21 cellular contexts compared by ENCODE assay signal in the genomic region with DNA sequence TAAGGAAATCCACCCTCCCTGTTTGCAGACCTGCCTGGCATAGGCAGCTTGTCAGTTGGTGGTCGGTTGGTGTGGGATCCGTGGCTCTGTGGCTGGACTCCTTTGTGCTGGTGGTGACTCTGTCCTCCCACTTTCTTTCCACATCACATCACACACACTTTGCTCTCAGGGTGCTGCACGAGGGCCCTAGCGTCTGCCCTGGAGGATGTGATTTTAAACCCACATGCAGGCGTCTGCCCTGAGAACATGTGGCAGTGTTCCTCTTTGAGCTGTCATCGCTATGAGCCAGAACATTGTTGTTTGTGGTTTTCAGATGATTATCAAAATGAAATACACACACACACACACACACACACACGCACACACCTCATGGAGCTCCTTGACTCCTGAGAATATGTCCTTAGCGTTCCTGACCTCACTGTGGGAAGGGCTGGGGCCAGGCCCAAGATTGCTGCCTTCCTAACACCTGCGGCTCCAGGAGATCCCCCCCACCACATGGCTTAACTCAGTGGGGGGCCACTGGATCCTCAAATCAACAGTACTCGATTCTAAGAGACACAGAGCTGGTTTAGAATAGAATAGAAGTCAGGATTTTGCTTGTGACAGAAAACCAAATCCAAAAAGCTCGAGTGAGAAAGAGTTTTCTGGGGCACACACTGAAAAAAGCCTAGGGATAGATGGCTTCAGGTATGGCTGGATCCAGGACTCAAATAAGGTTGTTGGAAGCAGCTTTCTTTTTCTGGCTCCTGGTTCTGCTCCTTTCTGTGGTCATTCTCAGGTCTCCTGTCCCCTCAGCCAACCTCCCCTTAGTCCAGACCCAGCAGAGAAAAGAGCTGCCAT. TPM values are rescaled to one million over a fixed set of nuclear protein-coding genes. Genes with fewer than 3 reads are reported as not detected.
DNase-seq lines count a peak whose midpoint lies in the region; ATAC-seq and TF ChIP-seq lines count a peak whose summit lies in the region.
"Had no signal": no experiment of that assay in that cellular context is flagged by ENCODE, and none has a peak within 500 bp of the region (broad histone marks: within the 10 kb centered on the region; RNA-seq: fewer than 3 reads in every experiment).

No MANE protein-coding gene starts in this region.

- H3K4me3 Mint-ChIP-seq in CD14-positive monocyte = no peak overlapping the region
- H3K4me3 Mint-ChIP-seq in HFFc6 = no peak overlapping the region
- H3K4me3 Mint-ChIP-seq in naive thymus-derived CD8-positive, alpha-beta T cell = no peak overlapping the region

- H3K4me1 Mint-ChIP-seq in CD14-positive monocyte (no peaks in the 10 kb centered on the region), HFFc6 (ENCODE audit: low read depth) (peaks cover 7% of the 10 kb centered on the region; the same call in 1 of the 2 replicates)
- peaks cover 8 to 24% (median 12%) of the 10 kb centered on the region in 4 donors for H3K4me1 Mint-ChIP-seq in naive thymus-derived CD8-positive, alpha-beta T cell

- intact Hi-C loops in CD14-positive monocyte (cut with micrococcal nuclease) = no loop called here
- intact Hi-C loops in Right ventricle myocardium inferior (cut with DNase I) = no loop called here

- DNase-seq in CD14-positive monocyte (ENCODE audit: low spot score) (peak; percentile 23), HFFc6 (peak; percentile 31), Right ventricle myocardium inferior (ENCODE audit: missing footprints) (no peak), NCI-H774 (lab: John Stamatoyannopoulos, UW) (no peak), NCI-H1105 (lab: John Stamatoyannopoulos, UW) (no peak)
- peak; percentile 26 to 39 for DNase-seq in activated T-cell treated with anti-CD3 and anti-CD28 coated beads, Interleukin-2, amount 50 U/mL, for 48 hours
- no peak for DNase-seq in naive thymus-derived CD8-positive, alpha-beta T cell
- DNase-seq: amniotic stem cell; esophagus squamous epithelium; left ventricle myocardium inferior; NCI-H1048; NCI-H526 treated with DMSO at 0.1 percent for 48 hours; occipital lobe; PC-3; stimulated activated CD4-positive, alpha-beta T cell treated with anti-CD3 and anti-CD28 coated beads, Interleukin-2, amount 100 ng/mL, for 24 hours; T1000 had no signal

- POLR2A ChIA-PET in naive thymus-derived CD8-positive, alpha-beta T cell (lab: Charles Lee) = no interaction called here

- TF ChIP-seq CTCF in CD14-positive monocyte (IDR thresholded peaks at IDR 0.05) (no peak), HFFc6 (IDR thresholded peaks at IDR 0.05) (no peak)

- H3K9me3 Mint-ChIP-seq in CD14-positive monocyte (no peaks in the 10 kb centered on the region), HFFc6 (no peaks in the 10 kb centered on the region)
- H3K9me3 Mint-ChIP-seq in naive thymus-derived CD8-positive, alpha-beta T cell = no peaks in the 10 kb centered on the region
- H3K9me3 Mint-ChIP-seq: IgD-negative memory B cell had no signal

- H3K27me3 Mint-ChIP-seq in CD14-positive monocyte (ENCODE audit: low read depth in 3 of 3) = peaks cover 0 to 6% (median 2%) of the 10 kb centered on the region in 3 donors
- peaks cover 39% of the 10 kb centered on the region for H3K27me3 Mint-ChIP-seq in HFFc6 (ENCODE audit: insufficient read depth)
- H3K27me3 Mint-ChIP-seq in naive thymus-derived CD8-positive, alpha-beta T cell = no peaks in the 10 kb centered on the region
- H3K27me3 Mint-ChIP-seq: IgD-negative memory B cell had no signal

- H3K27ac Mint-ChIP-seq in CD14-positive monocyte (peak overlapping the region in 1 of 7 donors; percentile 32), HFFc6 (no peak overlapping the region)
- H3K27ac Mint-ChIP-seq in naive thymus-derived CD8-positive, alpha-beta T cell = peak overlapping the region in 7 of 10 donors; percentile 24 to 87 (median 69)

- no peak for ATAC-seq in naive thymus-derived CD8-positive, alpha-beta T cell
- ATAC-seq in Right ventricle myocardium inferior = no peak
- ATAC-seq: activated CD4-positive, CD25-positive, alpha-beta regulatory T cell treated with anti-CD3 and anti-CD28 coated beads, Interleukin-2, amount 50 U/mL, for 24 hours; PC-3; right lobe of liver had no signal

- H3K36me3 Mint-ChIP-seq in CD14-positive monocyte (no peaks in the 10 kb centered on the region), HFFc6 (ENCODE audit: low read depth) (no peaks in the 10 kb centered on the region)
- H3K36me3 Mint-ChIP-seq in naive thymus-derived CD8-positive, alpha-beta T cell = peaks cover 0 to 3% (median 0%) of the 10 kb centered on the region in 3 donors
- H3K36me3 Mint-ChIP-seq: IgD-negative memory B cell had no signal

RNA-seq across cellular contexts. Expression of gene RTP5, which starts 54.8 kb away (rescaled TPM):
- not detected for polyA plus RNA-seq in CD14-positive monocyte
- total RNA-seq in HFFc6 (2021; fragmentation: NEBNext Ultra II Directional; extraction: Animal tissue kit (Norgen Biotek cat#: 25700)) = not detected
- total RNA-seq in naive thymus-derived CD8-positive, alpha-beta T cell = not detected
- not detected for polyA plus RNA-seq in naive thymus-derived CD8-positive, alpha-beta T cell
- not detected for total RNA-seq in Right ventricle myocardium inferior
- total RNA-seq: glomerular endothelial cell, left ventricle myocardium inferior, PC-3, right lobe of liver, urinary bladder had no signal
- polyA plus RNA-seq: IgD-negative memory B cell had no signal

Comparison
In these comparisons a context has a peak if more than half of its experiments do, and no peak if none do; other contexts are left out.
1. DNase-seq: peak in CD14-positive monocyte (single experiment), HFFc6 (single experiment) and activated T-cell treated with anti-CD3 and anti-CD28 coated beads, Interleukin-2, amount 50 U/mL, for 48 hours (2 of 2); none in naive thymus-derived CD8-positive, alpha-beta T cell (0 of 10), Right ventricle myocardium inferior (single experiment), NCI-H774 (single experiment) and NCI-H1105 (single experiment).